ENCODE assay signal across 16 cellular contexts in the genomic region with DNA sequence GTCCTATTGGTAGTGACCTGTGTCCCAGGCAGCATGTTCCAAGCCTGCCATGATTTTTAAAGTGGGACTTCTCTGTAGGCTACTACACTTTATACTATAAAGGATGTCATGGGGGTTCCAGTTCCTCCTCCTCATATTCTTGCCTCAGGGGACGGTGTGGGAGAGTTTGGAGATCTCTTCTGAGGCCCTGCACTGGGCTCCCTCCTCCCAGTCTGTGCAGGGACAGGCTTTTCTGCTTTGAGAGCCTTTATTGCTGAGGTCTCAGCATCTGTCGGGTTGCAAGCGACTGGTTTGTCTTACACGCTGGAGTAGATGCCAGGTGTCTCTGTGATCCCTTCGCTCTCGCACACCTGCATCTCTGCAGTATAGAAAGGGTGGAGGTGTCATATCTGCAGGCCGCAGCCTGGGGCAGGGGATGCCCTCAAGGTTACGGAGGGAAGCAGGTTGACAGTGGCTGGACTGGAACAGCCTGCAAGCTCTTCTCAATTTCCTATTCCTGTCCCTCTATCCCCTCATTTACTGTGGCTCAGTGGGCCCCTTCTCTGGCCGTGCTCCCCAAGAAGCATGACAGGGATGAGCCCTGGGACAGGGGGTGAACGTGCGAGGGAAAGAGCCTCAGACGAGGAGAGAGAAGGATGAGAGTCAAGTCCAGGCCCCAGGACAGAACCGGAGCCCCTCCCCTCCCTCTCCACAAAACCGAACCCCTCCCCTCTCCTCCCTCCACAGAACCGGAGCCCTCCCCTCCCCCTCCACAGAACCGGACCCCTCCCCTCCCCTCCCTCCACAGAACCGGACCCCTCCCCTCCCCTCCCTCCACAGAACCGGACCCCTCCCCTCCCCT. TPM values are rescaled to one million over a fixed set of nuclear protein-coding genes. Genes with fewer than 3 reads are reported as not detected.
DNase-seq lines count a peak whose midpoint lies in the region; ATAC-seq and TF ChIP-seq lines count a peak whose summit lies in the region.
"Had no signal": no experiment of that assay in that cellular context is flagged by ENCODE, and none has a peak within 500 bp of the region (broad histone marks: within the 10 kb centered on the region; RNA-seq: fewer than 3 reads in every experiment).

No MANE protein-coding gene starts in this region.

- H3K9me3 ChIP-seq in OCI-LY7 (ENCODE audit: low read length): no peaks in the 10 kb centered on the region
- H3K9me3 ChIP-seq: BLaER1 treated with 17β-estradiol and CSF1 and Interleukin-3, amounts not matched to agents 10 nM and 100 nM; heart right ventricle had no signal

- H3K4me1 ChIP-seq in OCI-LY7 (ENCODE audit: insufficient read depth, low read length, poor library complexity, severe bottlenecking): peaks cover 4% of the 10 kb centered on the region

- H3K36me3 ChIP-seq in OCI-LY7 (ENCODE audit: insufficient read depth, low read length): no peaks in the 10 kb centered on the region
- H3K36me3 ChIP-seq: BLaER1 treated with 17β-estradiol and CSF1 and Interleukin-3, amounts not matched to agents 10 nM and 100 nM had no signal

- intact Hi-C loops in OCI-LY7 (cut with micrococcal nuclease; ENCODE audit: unreplicated experiment): no loop called here

- ATAC-seq in HG03139 (IDR thresholded peaks at IDR 0.05; ENCODE audit: unreplicated experiment): no peak
- ATAC-seq: heart right ventricle had no signal

- DNase-seq in EL: peak; percentile 24
- peak; percentile 37 for DNase-seq in Jurkat, Clone E6-1 (ENCODE audit: low read depth, low spot score)
- DNase-seq in OCI-LY7 (ENCODE audit: low spot score): peak; percentile 46
- DNase-seq in left kidney (ENCODE audit: low read depth, low spot score): peak; percentile 48
- no peak for DNase-seq in activated T-cell treated with anti-CD3 and anti-CD28 coated beads, Interleukin-2, amount 50 U/mL, for 48 hours
- DNase-seq in HuH-7 (ENCODE audit: low spot score): no peak
- DNase-seq: activated effector memory CD4-positive, alpha-beta T cell treated with anti-CD3 and anti-CD28 coated beads, Interleukin-2, amount 50 U/mL, for 16 hours; aorta; heart right ventricle; IMR-90; stimulated activated CD4-positive, alpha-beta T cell treated with anti-CD3 and anti-CD28 coated beads, Interleukin-12 subunit alpha, Interleukin-12 subunit beta, amount 100 ng/mL, for 4 hours had no signal

- no peaks in the 10 kb centered on the region for H3K79me2 ChIP-seq in OCI-LY7 (ENCODE audit: insufficient read depth, low read depth, low read length)
- H3K79me2 ChIP-seq: parathyroid adenoma had no signal

- H3K4me3 ChIP-seq in Jurkat, Clone E6-1 (ENCODE audit: low read length): no peak overlapping the region
- no peak overlapping the region for H3K4me3 ChIP-seq in OCI-LY7 (ENCODE audit: low read depth, low read length, poor library complexity, severe bottlenecking)
- H3K4me3 ChIP-seq: BLaER1 treated with 17β-estradiol and CSF1 and Interleukin-3, amounts not matched to agents 10 nM and 100 nM; coronary artery; heart right ventricle; SK-N-MC had no signal

- no peak overlapping the region for H3K4me2 ChIP-seq in OCI-LY7 (ENCODE audit: low read length)

- H3K27ac ChIP-seq in OCI-LY7 (ENCODE audit: low read depth, low read length, poor library complexity, severe bottlenecking): no peak overlapping the region
- H3K27ac ChIP-seq: BLaER1 treated with 17β-estradiol and CSF1 and Interleukin-3, amounts not matched to agents 10 nM and 100 nM; coronary artery; heart right ventricle; parathyroid adenoma; SK-N-MC had no signal

- H3K9me2 ChIP-seq in OCI-LY7 (ENCODE audit: insufficient read depth, low read length): no peaks in the 10 kb centered on the region

- H2AFZ ChIP-seq in OCI-LY7 (ENCODE audit: low read length): no peak overlapping the region
- H2AFZ ChIP-seq: parathyroid adenoma had no signal

- H4K20me1 ChIP-seq in OCI-LY7 (ENCODE audit: insufficient read depth, low read length): no peaks in the 10 kb centered on the region
- H4K20me1 ChIP-seq: BLaER1 treated with 17β-estradiol and CSF1 and Interleukin-3, amounts not matched to agents 10 nM and 100 nM had no signal

- TF ChIP-seq CTCF in OCI-LY7 (conservative IDR thresholded peaks at IDR 0.05; ENCODE audit: low read length): no peak

- POLR2A ChIA-PET in OCI-LY7 (lab: Charles Lee): no interaction called here

- BruUV-seq in OCI-LY7 (replicated peaks; lab: Mats Ljungman, UMichigan): no TSS peak

- CTCF ChIA-PET in OCI-LY7 (lab: Charles Lee; ENCODE audit: unreplicated experiment): no interaction called here

RNA-seq across cellular contexts. Expression of gene SLC6A12, which starts 51.3 kb away (rescaled TPM):
- not detected for polyA plus RNA-seq in Jurkat, Clone E6-1 (2012; ENCODE audit: insufficient read depth, insufficient read length)
- not detected in 2 replicates for total RNA-seq in OCI-LY7 (2014; rRNA removed; shearing (Covaris generic))
- not detected in 2 replicates for total RNA-seq in OCI-LY7 (2022)
- total RNA-seq: IMR-90 had no signal
- polyA plus RNA-seq: IMR-90 had no signal

Comparison
In these comparisons a context has a peak if more than half of its experiments do, and no peak if none do; other contexts are left out.
1. DNase-seq: peak in EL (single experiment), Jurkat, Clone E6-1 (single experiment), OCI-LY7 (single experiment) and left kidney (single experiment); none in activated T-cell treated with anti-CD3 and anti-CD28 coated beads, Interleukin-2, amount 50 U/mL, for 48 hours (0 of 2) and HuH-7 (single experiment).